ENCODE assay signal across 24 cellular contexts in the genomic region with DNA sequence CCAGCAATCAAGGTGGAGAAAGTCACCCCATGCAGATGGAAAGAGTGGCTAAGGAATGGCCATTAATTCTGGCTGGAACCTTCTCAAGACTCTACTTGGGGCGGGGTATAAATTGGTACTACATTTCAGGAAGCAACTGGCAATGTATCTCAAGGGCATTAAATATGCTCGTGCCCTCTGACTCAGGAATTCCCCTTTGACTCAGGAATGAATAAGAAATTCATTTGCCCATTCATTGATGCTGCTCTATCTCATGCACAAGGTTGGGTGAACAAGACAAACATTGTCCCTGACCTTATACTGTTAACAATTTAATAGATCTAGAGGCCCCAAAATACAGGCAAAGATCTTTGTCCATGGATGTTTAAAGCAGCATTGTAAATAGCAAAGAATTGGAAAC.
DNase-seq lines count a peak whose midpoint lies in the region; ATAC-seq and TF ChIP-seq lines count a peak whose summit lies in the region.
"Had no signal": no experiment of that assay in that cellular context is flagged by ENCODE, and none has a peak within 500 bp of the region (broad histone marks: within the 10 kb centered on the region; RNA-seq: fewer than 3 reads in every experiment).

No MANE protein-coding gene starts in this region.

- H3K36me3 ChIP-seq in psoas muscle (ENCODE audit: insufficient read depth in 1 of 2, low read depth in 1 of 2) = no peaks in the 10 kb centered on the region
- H3K36me3 ChIP-seq: BLaER1 treated with 17β-estradiol and CSF1 and Interleukin-3, amounts not matched to agents 10 nM and 100 nM; spleen; upper lobe of left lung had no signal

- no peaks in the 10 kb centered on the region for H3K27me3 ChIP-seq in psoas muscle (ENCODE audit: insufficient read depth in 3 of 3, low read length in 2 of 3)
- H3K27me3 ChIP-seq: BLaER1 treated with 17β-estradiol and CSF1 and Interleukin-3, amounts not matched to agents 10 nM and 100 nM; spleen; upper lobe of left lung had no signal

- H3K9me3 Mint-ChIP-seq in stimulated activated naive CD8-positive, alpha-beta T cell treated with anti-CD3 and anti-CD28 coated beads, Interleukin-15, amount 100 ng/mL, for 72 hours = no peaks in the 10 kb centered on the region
- H3K9me3 Mint-ChIP-seq: activated naive CD8-positive, alpha-beta T cell treated with anti-CD3 and anti-CD28 coated beads, Interleukin-2, amount 10 ng/mL, durations not matched to agents 7 days and 5 days; activated T-helper 1 cell treated with anti-CD3 and anti-CD28 coated beads, Interleukin-12 subunit alpha, Interleukin-12 subunit beta, Interleukin-2, Interleukin-4 antibody, amounts not matched to agents 30 ng/mL and 10 ng/mL and 1 ng/mL, durations not matched to agents 14 hours and 24 hours and 36 hours had no signal

- intact Hi-C loops in psoas muscle (cut with DNase I) = no loop called here

- no peak for DNase-seq in stimulated activated naive CD8-positive, alpha-beta T cell treated with anti-CD3 and anti-CD28 coated beads, Interleukin-15, Interleukin-2, amounts not matched to agents 100 U/mL and 50 U/mL, for 24 hours
- no peak for DNase-seq in stimulated activated naive CD8-positive, alpha-beta T cell treated with anti-CD3 and anti-CD28 coated beads, Interleukin-15, amount 100 ng/mL, for 72 hours
- DNase-seq in RWPE1 (ENCODE audit: low spot score) (peak; percentile 41), glomerular visceral epithelial cell (ENCODE audit: extremely low spot score) (peak; percentile 40), psoas muscle (no peak)
- DNase-seq: activated CD4-positive, alpha-beta T cell treated with anti-CD3 and anti-CD28 coated beads for 4 hours; activated naive CD8-positive, alpha-beta T cell treated with anti-CD3 and anti-CD28 coated beads, Interleukin-2, amount 10 ng/mL, durations not matched to agents 7 days and 5 days; effector memory CD4-positive, alpha-beta T cell; glutamatergic neuron; GOT3; left cardiac atrium; mesenchymal stem cell; naive thymus-derived CD4-positive, alpha-beta T cell; NCI-H1417 treated with DMSO at 0.1 percent for 48 hours; NCI-H510A treated with DMSO at 0.1 percent for 48 hours; Right ventricle myocardium superior; spleen; stimulated activated CD4-positive, alpha-beta T cell treated with anti-CD3 and anti-CD28 coated beads, Interleukin-4, amount 100 ng/mL, for 24 hours; upper lobe of left lung had no signal

- TF ChIP-seq CTCF in RWPE1 (conservative IDR thresholded peaks at IDR 0.05; ENCODE audit: low read depth) = no peak
- no peak for TF ChIP-seq CTCF in psoas muscle (IDR thresholded peaks at IDR 0.05)

- H3K9me3 ChIP-seq in psoas muscle = no peaks in the 10 kb centered on the region
- H3K9me3 ChIP-seq: BLaER1 treated with 17β-estradiol and CSF1 and Interleukin-3, amounts not matched to agents 10 nM and 100 nM; spleen; upper lobe of left lung had no signal

- H3K27ac Mint-ChIP-seq in stimulated activated naive CD8-positive, alpha-beta T cell treated with anti-CD3 and anti-CD28 coated beads, Interleukin-15, amount 100 ng/mL, for 72 hours = no peak overlapping the region
- H3K27ac Mint-ChIP-seq: activated naive CD8-positive, alpha-beta T cell treated with anti-CD3 and anti-CD28 coated beads, Interleukin-2, amount 10 ng/mL, durations not matched to agents 7 days and 5 days; activated T-helper 1 cell treated with anti-CD3 and anti-CD28 coated beads, Interleukin-12 subunit alpha, Interleukin-12 subunit beta, Interleukin-2, Interleukin-4 antibody, amounts not matched to agents 30 ng/mL and 10 ng/mL and 1 ng/mL, durations not matched to agents 14 hours and 24 hours and 36 hours; naive thymus-derived CD4-positive, alpha-beta T cell had no signal

- H3K4me1 ChIP-seq in psoas muscle = no peaks in the 10 kb centered on the region
- H3K4me1 ChIP-seq: BLaER1 treated with 17β-estradiol and CSF1 and Interleukin-3, amounts not matched to agents 10 nM and 100 nM; upper lobe of left lung had no signal

- CTCF ChIA-PET in RWPE1 (lab: Yijun Ruan, JAX) = no interaction called here

- H3K4me1 Mint-ChIP-seq in stimulated activated naive CD8-positive, alpha-beta T cell treated with anti-CD3 and anti-CD28 coated beads, Interleukin-15, amount 100 ng/mL, for 72 hours = no peaks in the 10 kb centered on the region
- H3K4me1 Mint-ChIP-seq: activated naive CD8-positive, alpha-beta T cell treated with anti-CD3 and anti-CD28 coated beads, Interleukin-2, amount 10 ng/mL, durations not matched to agents 7 days and 5 days; naive thymus-derived CD4-positive, alpha-beta T cell had no signal

- no peak overlapping the region for H3K4me3 Mint-ChIP-seq in stimulated activated naive CD8-positive, alpha-beta T cell treated with anti-CD3 and anti-CD28 coated beads, Interleukin-15, amount 100 ng/mL, for 72 hours
- H3K4me3 Mint-ChIP-seq: activated naive CD8-positive, alpha-beta T cell treated with anti-CD3 and anti-CD28 coated beads, Interleukin-2, amount 10 ng/mL, durations not matched to agents 7 days and 5 days; activated T-helper 1 cell treated with anti-CD3 and anti-CD28 coated beads, Interleukin-12 subunit alpha, Interleukin-12 subunit beta, Interleukin-2, Interleukin-4 antibody, amounts not matched to agents 30 ng/mL and 10 ng/mL and 1 ng/mL, durations not matched to agents 14 hours and 24 hours and 36 hours; naive thymus-derived CD4-positive, alpha-beta T cell had no signal

- WGBS in psoas muscle, 3 donors = 50 to 60% (median 52%) methylated on average over 2 of the region's 2 CpGs

- no peak overlapping the region for H3K27ac ChIP-seq in RWPE1
- no peak overlapping the region for H3K27ac ChIP-seq in psoas muscle
- H3K27ac ChIP-seq: BLaER1 treated with 17β-estradiol and CSF1 and Interleukin-3, amounts not matched to agents 10 nM and 100 nM; spleen; upper lobe of left lung had no signal

- no peaks in the 10 kb centered on the region for H3K27me3 Mint-ChIP-seq in stimulated activated naive CD8-positive, alpha-beta T cell treated with anti-CD3 and anti-CD28 coated beads, Interleukin-15, amount 100 ng/mL, for 72 hours

- peak; percentile 56 for ATAC-seq in stimulated activated naive CD8-positive, alpha-beta T cell treated with anti-CD3 and anti-CD28 coated beads, Interleukin-15, Interleukin-2, amounts not matched to agents 100 U/mL and 50 U/mL, for 24 hours
- no peak for ATAC-seq in stimulated activated naive CD8-positive, alpha-beta T cell treated with anti-CD3 and anti-CD28 coated beads, Interleukin-15, amount 100 ng/mL, for 72 hours
- ATAC-seq in psoas muscle = no peak
- no peak for ATAC-seq in esophagus mucosa
- no peak for ATAC-seq in GM21529 (IDR thresholded peaks at IDR 0.05; ENCODE audit: unreplicated experiment)
- no peak for ATAC-seq in HG03095 (IDR thresholded peaks at IDR 0.05; ENCODE audit: unreplicated experiment)
- ATAC-seq: left cardiac atrium; naive thymus-derived CD4-positive, alpha-beta T cell had no signal

- no peak overlapping the region for H3K4me3 ChIP-seq in psoas muscle
- H3K4me3 ChIP-seq: BLaER1 treated with 17β-estradiol and CSF1 and Interleukin-3, amounts not matched to agents 10 nM and 100 nM; spleen; upper lobe of left lung had no signal

- POLR2A ChIA-PET in RWPE1 (lab: Yijun Ruan, JAX; ENCODE audit: low non-redundant PET) = no interaction called here

Comparison
In these comparisons a context has a peak if more than half of its experiments do, and no peak if none do; other contexts are left out.
1. DNase-seq: peak in RWPE1 (single experiment) and glomerular visceral epithelial cell (single experiment); none in stimulated activated naive CD8-positive, alpha-beta T cell treated with anti-CD3 and anti-CD28 coated beads, Interleukin-15, Interleukin-2, amounts not matched to agents 100 U/mL and 50 U/mL, for 24 hours (single experiment), stimulated activated naive CD8-positive, alpha-beta T cell treated with anti-CD3 and anti-CD28 coated beads, Interleukin-15, amount 100 ng/mL, for 72 hours (0 of 2) and psoas muscle (0 of 2).